In the genomic region with DNA sequence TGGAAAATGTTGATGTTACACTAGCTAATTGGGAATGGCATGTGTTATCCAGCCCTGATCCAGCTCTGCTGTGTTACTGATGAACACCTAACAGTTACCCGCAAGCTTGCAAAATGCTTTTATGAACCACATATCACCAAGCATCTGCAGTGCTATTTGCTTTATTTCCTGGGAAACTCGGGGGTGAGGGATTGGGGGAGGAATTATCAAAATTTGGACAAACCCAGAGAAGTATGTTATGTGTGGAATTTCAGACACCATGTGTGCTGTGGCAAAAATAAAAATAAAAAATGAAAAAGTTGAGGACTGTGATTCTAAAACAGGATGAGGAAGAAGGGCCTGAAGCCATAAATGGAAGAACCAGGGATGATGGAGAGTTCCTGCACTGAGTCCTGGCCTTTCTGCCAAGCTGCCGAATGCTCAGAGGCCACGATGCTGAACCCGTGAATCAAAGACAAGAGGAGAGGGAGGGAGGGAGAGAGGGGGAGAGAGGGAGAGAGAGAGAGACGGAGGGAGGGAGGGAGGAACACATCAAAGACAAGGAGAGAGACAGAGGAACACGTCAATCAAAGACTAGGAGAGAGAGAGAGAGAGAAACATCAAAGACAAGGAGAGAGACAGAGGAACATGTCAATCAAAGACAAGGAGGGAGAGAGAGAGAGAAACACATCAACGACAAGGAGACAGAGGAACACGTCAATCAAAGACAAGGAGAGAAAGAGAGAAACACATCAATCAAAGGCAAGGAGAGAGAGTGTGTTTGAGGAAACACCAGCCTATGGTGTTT, we compare ENCODE assay signal across 29 cellular contexts.
DNase-seq lines count a peak whose midpoint lies in the region; ATAC-seq, FAIRE-seq and TF ChIP-seq lines count a peak whose summit lies in the region.
"Had no signal": no experiment of that assay in that cellular context is flagged by ENCODE, and none has a peak within 500 bp of the region (broad histone marks: within the 10 kb centered on the region; RNA-seq: fewer than 3 reads in every experiment).

No MANE protein-coding gene starts in this region.

- TF ChIP-seq CTCF in HepG2 (CRISPR knock-in tag; IDR thresholded peaks at IDR 0.05) (no peak), right lobe of liver (IDR thresholded peaks at IDR 0.05) (no peak), chondrocyte (IDR thresholded peaks at IDR 0.05) (no peak), nephron (IDR thresholded peaks at IDR 0.05; ENCODE audit: unreplicated experiment in 3 of 3) (no peak), upper lobe of right lung (IDR thresholded peaks at IDR 0.05) (no peak)

- BruUV-seq in HepG2 (replicated peaks; lab: Mats Ljungman, UMichigan): no TSS peak

- no peaks in the 10 kb centered on the region for H3K4me1 ChIP-seq in HepG2 (ENCODE audit: insufficient read depth, low read length)
- H3K4me1 ChIP-seq in right lobe of liver: no peaks in the 10 kb centered on the region
- H3K4me1 ChIP-seq in urinary bladder (ENCODE audit: insufficient read depth): peaks cover 1% of the 10 kb centered on the region
- no peaks in the 10 kb centered on the region for H3K4me1 ChIP-seq in upper lobe of right lung

- no peak overlapping the region for H3K27ac ChIP-seq in HepG2 (ENCODE audit: extremely low read length, insufficient read depth, low read length)
- no peak overlapping the region for H3K27ac ChIP-seq in right lobe of liver
- H3K27ac ChIP-seq in urinary bladder (ENCODE audit: low read depth): peak overlapping the region; percentile 41
- no peak overlapping the region for H3K27ac ChIP-seq in upper lobe of right lung
- H3K27ac ChIP-seq: thoracic aorta had no signal

- H3K4me3 ChIP-seq in HepG2 (replicated peaks in 1 of 3; ENCODE audit: insufficient read depth in 1 of 3, low read depth in 2 of 3, low read length in 3 of 3): no peak overlapping the region
- H3K4me3 ChIP-seq in right lobe of liver: no peak overlapping the region
- no peak overlapping the region for H3K4me3 ChIP-seq in urinary bladder (ENCODE audit: low read depth, low read length)
- H3K4me3 ChIP-seq in upper lobe of right lung: no peak overlapping the region
- H3K4me3 ChIP-seq: coronary artery, thoracic aorta had no signal

- H3K27me3 ChIP-seq in HepG2 (ENCODE audit: control insufficient read depth in 1 of 2, insufficient read depth in 2 of 2, low read length in 2 of 2): no peaks in the 10 kb centered on the region
- H3K27me3 ChIP-seq in right lobe of liver: no peaks in the 10 kb centered on the region
- no peaks in the 10 kb centered on the region for H3K27me3 ChIP-seq in upper lobe of right lung

- ATAC-seq in HepG2 (no peak), right lobe of liver (no peak), upper lobe of right lung (no peak), GM21447 (IDR thresholded peaks at IDR 0.05; ENCODE audit: unreplicated experiment) (no peak)
- ATAC-seq: stimulated activated naive CD8-positive, alpha-beta T cell treated with anti-CD3 and anti-CD28 coated beads, Interleukin-15, Interleukin-2, amounts not matched to agents 100 U/mL and 50 U/mL, for 24 hours had no signal

- no peak for TF ChIP-seq RAD21 in HepG2 (CRISPR knock-in tag; IDR thresholded peaks at IDR 0.05)

- no peak overlapping the region for H3K9ac ChIP-seq in HepG2 (ENCODE audit: insufficient read depth, low read depth, low read length)

- H3K4me3 Mint-ChIP-seq in chondrocyte (ENCODE audit: unreplicated experiment) (peak overlapping the region; percentile 13), nephron (no peak overlapping the region)
- H3K4me3 Mint-ChIP-seq: activated naive CD4-positive, alpha-beta T cell treated with anti-CD3 and anti-CD28 coated beads for 36 hours; activated T-helper 1 cell treated with anti-CD3 and anti-CD28 coated beads, Interleukin-12 subunit alpha, Interleukin-12 subunit beta, Interleukin-2, Interleukin-4 antibody, amounts not matched to agents 30 ng/mL and 10 ng/mL and 1 ng/mL, durations not matched to agents 14 hours and 24 hours and 36 hours; CD8-positive, alpha-beta memory T cell; T-helper 1 cell treated with Interleukin-12 subunit alpha and Interleukin-12 subunit beta and Interleukin-4 antibody, amounts not matched to agents 30 μg/mL and 1 μg/mL, for 36 hours had no signal

- intact Hi-C loops in HepG2 (cut with micrococcal nuclease; ENCODE audit: unreplicated experiment): no loop called here
- intact Hi-C loops in right lobe of liver (cut with DNase I): no loop called here
- intact Hi-C loops in upper lobe of right lung (cut with DNase I): no loop called here

- H3K9me3 Mint-ChIP-seq in chondrocyte (ENCODE audit: low read depth): peaks cover 7% of the 10 kb centered on the region
- H3K9me3 Mint-ChIP-seq in nephron: peaks cover 2% of the 10 kb centered on the region
- H3K9me3 Mint-ChIP-seq: CD8-positive, alpha-beta memory T cell had no signal

- no peaks in the 10 kb centered on the region for H3K27me3 Mint-ChIP-seq in chondrocyte (ENCODE audit: low read depth)
- peaks cover 4% of the 10 kb centered on the region for H3K27me3 Mint-ChIP-seq in nephron (ENCODE audit: low read depth)
- H3K27me3 Mint-ChIP-seq: progenitor cell of endocrine pancreas had no signal

- in situ Hi-C loops in HepG2 (cut with HindIII; ENCODE audit: extremely low pct_ligation_motif_present, low pct_unique_long_range_greater_than_20kb): no loop called here

- peaks cover 6% of the 10 kb centered on the region for H3K36me3 Mint-ChIP-seq in chondrocyte (ENCODE audit: low read depth)
- H3K36me3 Mint-ChIP-seq in nephron (ENCODE audit: low read depth): peaks cover 14% of the 10 kb centered on the region
- H3K36me3 Mint-ChIP-seq: CD8-positive, alpha-beta memory T cell had no signal

- H3K4me2 ChIP-seq in HepG2 (ENCODE audit: low read depth, low read length): no peak overlapping the region

- H3K9me3 ChIP-seq in HepG2 (ENCODE audit: low read length) (no peaks in the 10 kb centered on the region), right lobe of liver (no peaks in the 10 kb centered on the region), upper lobe of right lung (no peaks in the 10 kb centered on the region)
- H3K9me3 ChIP-seq: thoracic aorta had no signal

- H3K36me3 ChIP-seq in HepG2 (replicated peaks in 1 of 2; ENCODE audit: control insufficient read depth in 1 of 2, insufficient read depth in 2 of 2, low read length in 2 of 2) (peaks cover 0 to 3% of the 10 kb centered on the region in 2 experiments; a peak in 1 of 5 replicates), right lobe of liver (no peaks in the 10 kb centered on the region), urinary bladder (ENCODE audit: insufficient read depth) (no peaks in the 10 kb centered on the region), upper lobe of right lung (no peaks in the 10 kb centered on the region)
- H3K36me3 ChIP-seq: thoracic aorta had no signal

- POLR2A ChIA-PET in HepG2 (lab: Yijun Ruan, JAX): interaction anchor here (1.3 kb wide), 1 partner anchor 109 kb away, joined by 4 read pairs; no protein-coding TSS in a partner anchor

- no peaks in the 10 kb centered on the region for H3K79me2 ChIP-seq in HepG2 (ENCODE audit: insufficient read depth, low read length)

- DNase-seq in HepG2 (ENCODE audit: low spot score) (no peak), right lobe of liver (no peak), chondrocyte (ENCODE audit: low spot score) (no peak), upper lobe of right lung (no peak), GM19240 (ENCODE audit: insufficient read length, low spot score) (no peak)
- DNase-seq: 8988T; activated CD4-positive, alpha-beta T cell treated with anti-CD3 and anti-CD28 coated beads, Interleukin-2, amount 50 U/mL, for 48 hours; activated naive CD4-positive, alpha-beta T cell treated with anti-CD3 and anti-CD28 coated beads for 36 hours; DMS153; effector memory CD4-positive, alpha-beta T cell; erythroblast; foreskin fibroblast; NCI-H1092; NCI-H187 treated with DMSO at 0.1 percent for 48 hours; NCI-H748 treated with DMSO at 0.1 percent for 48 hours; stimulated activated naive CD8-positive, alpha-beta T cell treated with anti-CD3 and anti-CD28 coated beads, Interleukin-15, Interleukin-2, amounts not matched to agents 100 U/mL and 50 U/mL, for 24 hours had no signal

- no peak for FAIRE-seq in HepG2 (lab: Jason Lieb, UNC)
- FAIRE-seq: bronchial epithelial cell, G401.6, H54, TTC549 had no signal

- TF ChIP-seq POLR2A in HepG2 (IDR thresholded peaks at IDR 0.05; ENCODE audit: insufficient read depth in 1 of 2, low read depth in 2 of 2, low read length in 2 of 2): no peak
- no peak for TF ChIP-seq POLR2A in right lobe of liver (IDR thresholded peaks at IDR 0.05)

- no peak overlapping the region for H2AFZ ChIP-seq in HepG2 (ENCODE audit: low read length)

- H4K20me1 ChIP-seq in HepG2 (ENCODE audit: insufficient read depth, low read length): no peaks in the 10 kb centered on the region

- WGBS in HepG2 (ENCODE audit: low lambda C conversion rate): 75% methylated on average over 9 of the region's 9 CpGs
- WGBS in right lobe of liver (ENCODE audit: insufficient coverage, low coverage, low lambda C conversion rate, missing lambda C conversion rate): 47% methylated on average over 9 of the region's 9 CpGs
- WGBS in urinary bladder: 49% methylated on average over 9 of the region's 9 CpGs

- CTCF ChIA-PET in HepG2 (lab: Yijun Ruan, JAX; ENCODE audit: low intra/inter-chr PET ratio, low total read pairs): no interaction called here

- TF ChIP-seq EP300 in HepG2 (IDR thresholded peaks at IDR 0.05; ENCODE audit: low read depth in 2 of 2, low read length in 2 of 2) (no peak), HepG2 (CRISPR knock-in tag; IDR thresholded peaks at IDR 0.05; ENCODE audit: borderline replicate concordance) (no peak)

- H3K4me1 Mint-ChIP-seq in chondrocyte (ENCODE audit: low read depth) (peaks cover 56% of the 10 kb centered on the region), nephron (peaks cover 42% of the 10 kb centered on the region)

- peak overlapping the region; percentile 96 for H3K27ac Mint-ChIP-seq in chondrocyte (ENCODE audit: unreplicated experiment)
- H3K27ac Mint-ChIP-seq in nephron: peak overlapping the region in 2 of 3 experiments; percentile 2 to 30
- H3K27ac Mint-ChIP-seq: activated naive CD4-positive, alpha-beta T cell treated with anti-CD3 and anti-CD28 coated beads for 36 hours; activated T-helper 1 cell treated with anti-CD3 and anti-CD28 coated beads, Interleukin-12 subunit alpha, Interleukin-12 subunit beta, Interleukin-2, Interleukin-4 antibody, amounts not matched to agents 30 ng/mL and 10 ng/mL and 1 ng/mL, durations not matched to agents 14 hours and 24 hours and 36 hours; progenitor cell of endocrine pancreas; T-helper 1 cell treated with Interleukin-12 subunit alpha and Interleukin-12 subunit beta and Interleukin-4 antibody, amounts not matched to agents 30 μg/mL and 1 μg/mL, for 36 hours had no signal

TF ChIP-seq in HepG2, 621 proteins besides CTCF, POLR2A, EP300 and RAD21 (continues in another document):
- TF ChIP-seq GATAD1 (CRISPR knock-in tag; IDR thresholded peaks at IDR 0.05) (no peak), ZNF10 (CRISPR knock-in tag; IDR thresholded peaks at IDR 0.05; ENCODE audit: borderline replicate concordance, low read depth) (no peak), SOX6 (IDR thresholded peaks at IDR 0.05) (0 out of 2 replicates have a peak, but pooled peaks have one; percentile 23), SOX6 (CRISPR knock-in tag; IDR thresholded peaks at IDR 0.05) (no peak), TCF7 (IDR thresholded peaks at IDR 0.05; ENCODE audit: low read depth) (0 out of 2 replicates have a peak, but pooled peaks have one; percentile 17), SETDB1 (CRISPR knock-in tag; IDR thresholded peaks at IDR 0.05; ENCODE audit: borderline replicate concordance) (no peak)
